In the genomic region with DNA sequence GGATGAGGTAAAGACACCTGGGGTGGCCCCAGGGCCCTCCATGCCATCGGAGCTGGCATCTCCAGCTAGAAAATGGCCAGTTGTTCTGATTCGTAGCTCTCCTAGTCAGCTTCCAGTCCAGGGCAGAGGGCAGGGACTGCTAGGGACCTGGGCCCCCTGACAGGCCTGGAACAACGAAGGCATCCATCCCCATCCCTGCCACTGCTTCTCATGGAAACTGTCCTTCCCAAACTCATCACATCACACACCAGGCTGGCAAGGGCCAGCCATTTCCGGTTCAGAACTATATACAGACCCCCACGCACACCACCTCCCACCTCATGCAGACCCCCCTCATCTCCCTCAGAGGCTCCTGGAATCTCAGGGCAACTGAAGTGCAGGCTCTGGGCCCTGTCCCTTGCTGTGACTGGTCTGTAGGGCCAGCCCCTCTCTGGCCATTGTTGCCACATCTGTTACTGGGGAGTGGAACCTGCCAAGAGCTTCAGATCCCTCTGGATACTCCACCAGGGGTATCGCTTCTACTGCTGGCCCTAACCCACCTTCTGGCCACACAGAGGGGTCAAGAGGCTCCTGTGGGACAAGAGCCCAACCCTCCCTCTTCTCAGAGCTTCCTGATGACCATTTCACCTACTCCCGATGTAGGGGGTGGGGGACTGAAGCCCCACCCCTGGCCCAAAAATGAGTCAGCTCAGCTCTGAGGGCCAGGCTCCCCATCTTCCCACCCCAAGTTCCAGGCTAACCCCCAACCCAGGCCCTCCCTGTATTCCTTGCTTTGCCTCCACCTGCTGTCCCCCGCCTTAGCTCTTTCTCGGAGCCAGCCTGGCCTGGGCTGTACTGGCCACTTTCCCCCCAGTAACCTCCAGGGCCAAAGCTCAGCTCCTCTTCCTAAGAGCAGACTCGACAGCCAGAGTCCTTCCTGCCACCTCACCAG, we compare ENCODE assay signal across 11 cellular contexts. TPM values are rescaled to one million over a fixed set of nuclear protein-coding genes. Genes with fewer than 3 reads are reported as not detected.
DNase-seq lines count a peak whose midpoint lies in the region; ATAC-seq and TF ChIP-seq lines count a peak whose summit lies in the region.
"Had no signal": no experiment of that assay in that cellular context is flagged by ENCODE, and none has a peak within 500 bp of the region (broad histone marks: within the 10 kb centered on the region; RNA-seq: fewer than 3 reads in every experiment).

No MANE protein-coding gene starts in this region.

- H2BK5ac ChIP-seq in H9 (ENCODE audit: insufficient read length, low read length), result no peak overlapping the region

- no peaks in the 10 kb centered on the region for H3K79me1 ChIP-seq in H9 (ENCODE audit: insufficient read depth, low read depth, low read length, poor library complexity, severe bottlenecking)

- no peak overlapping the region for H2AK5ac ChIP-seq in H9 (ENCODE audit: insufficient read length, low read length)

- no peak overlapping the region for H3K23ac ChIP-seq in H9 (ENCODE audit: insufficient read length, low read depth, low read length)

- H4K20me1 ChIP-seq in H9 (ENCODE audit: control insufficient read depth, insufficient read depth, insufficient read length), result peaks cover 2% of the 10 kb centered on the region

- no peak overlapping the region for H3K4me2 ChIP-seq in H9 (ENCODE audit: insufficient read depth, insufficient read length, low read length)

- H3K23me2 ChIP-seq in H9 (ENCODE audit: insufficient read length, low read depth, low read length, poor library complexity, severe bottlenecking), result peaks cover 22% of the 10 kb centered on the region

- no peak overlapping the region for H2BK120ac ChIP-seq in H9 (ENCODE audit: low read depth, low read length, poor library complexity, severe bottlenecking)

- H4K5ac ChIP-seq in H9 (ENCODE audit: insufficient read length, low read depth, low read length), result no peak overlapping the region

- no peak overlapping the region for H2BK15ac ChIP-seq in H9 (ENCODE audit: low read depth, low read length)

- no peak overlapping the region for H2AFZ ChIP-seq in H9 (ENCODE audit: low read length)

- H3K9me3 Mint-ChIP-seq in CD4-positive, alpha-beta T cell, result no peaks in the 10 kb centered on the region
- no peaks in the 10 kb centered on the region for H3K9me3 Mint-ChIP-seq in H9
- no peaks in the 10 kb centered on the region for H3K9me3 Mint-ChIP-seq in activated naive CD4-positive, alpha-beta T cell treated with anti-CD3 and anti-CD28 coated beads, Interleukin-2, amount 50 U/mL, for 72 hours
- H3K9me3 Mint-ChIP-seq in natural killer cell treated with Interleukin-12 subunit alpha and Interleukin-12 subunit beta and Interleukin-15 and Interleukin-18, amount 100 ng/mL, for 72 hours, result no peaks in the 10 kb centered on the region

- H3K27me3 ChIP-seq in CD4-positive, alpha-beta T cell (ENCODE audit: control insufficient read depth, insufficient read depth, low read length), result peaks cover 6% of the 10 kb centered on the region
- H3K27me3 ChIP-seq in H9 (ENCODE audit: insufficient read depth, low read length) (peaks cover 8% of the 10 kb centered on the region), ascending aorta (no peaks in the 10 kb centered on the region)

- no peak for DNase-seq in CD4-positive, alpha-beta T cell
- DNase-seq in H9 (no peak), ascending aorta (ENCODE audit: low spot score in 2 of 2) (no peak), AML-193 (lab: John Stamatoyannopoulos, UW) (no peak), NCI-H2029 treated with DMSO at 0.1 percent for 48 hours (lab: John Stamatoyannopoulos, UW) (no peak), SKM-1 (lab: John Stamatoyannopoulos, UW; ENCODE audit: unreplicated experiment) (no peak)
- no peak for DNase-seq in activated naive CD4-positive, alpha-beta T cell treated with anti-CD3 and anti-CD28 coated beads, Interleukin-2, amount 50 U/mL, for 72 hours (ENCODE audit: low spot score in 2 of 2)
- no peak for DNase-seq in natural killer cell treated with Interleukin-12 subunit alpha and Interleukin-12 subunit beta and Interleukin-15 and Interleukin-18, amount 100 ng/mL, for 72 hours (ENCODE audit: low spot score)
- DNase-seq: amygdala, lower lobe of right lung, NCI-H146 had no signal

- H3K18ac ChIP-seq in H9 (ENCODE audit: insufficient read length, low read depth, low read length), result no peak overlapping the region

- no peak overlapping the region for H4K91ac ChIP-seq in H9 (ENCODE audit: insufficient read length, low read depth, low read length)

- H3K4ac ChIP-seq in H9 (ENCODE audit: low read depth, low read length), result no peak overlapping the region

- no peak for TF ChIP-seq CTCF in CD4-positive, alpha-beta T cell (IDR thresholded peaks at IDR 0.05)
- TF ChIP-seq CTCF in H9 (conservative IDR thresholded peaks at IDR 0.05) (no peak), ascending aorta (IDR thresholded peaks at IDR 0.05) (no peak)

- peaks cover 3% of the 10 kb centered on the region; the same call in 1 of the 2 replicates for H3K4me1 ChIP-seq in H9 (ENCODE audit: insufficient read depth, low read length)
- peaks cover 3 to 28% of the 10 kb centered on the region in 2 donors for H3K4me1 ChIP-seq in ascending aorta

- H3K14ac ChIP-seq in H9 (ENCODE audit: insufficient read depth, low read length), result no peak overlapping the region

- peaks cover 48% of the 10 kb centered on the region for H3K4me1 Mint-ChIP-seq in CD4-positive, alpha-beta T cell (ENCODE audit: low read depth)
- H3K4me1 Mint-ChIP-seq in H9, result peaks cover 14 to 45% of the 10 kb centered on the region in 2 experiments
- peaks cover 40 to 49% of the 10 kb centered on the region in 2 donors for H3K4me1 Mint-ChIP-seq in natural killer cell treated with Interleukin-12 subunit alpha and Interleukin-12 subunit beta and Interleukin-15 and Interleukin-18, amount 100 ng/mL, for 72 hours (ENCODE audit: low read depth in 2 of 2)

- H3K36me3 ChIP-seq in ascending aorta, result no peaks in the 10 kb centered on the region
- H3K36me3 ChIP-seq: lower lobe of right lung had no signal

- no peak overlapping the region for H3T11ph ChIP-seq in H9 (ENCODE audit: low read length)

- H2BK12ac ChIP-seq in H9 (ENCODE audit: insufficient read length, low read depth, low read length), result no peak overlapping the region

- no peak overlapping the region for H2BK20ac ChIP-seq in H9 (ENCODE audit: low read depth, low read length, poor library complexity, severe bottlenecking)

- no peak overlapping the region for H3K4me3 ChIP-seq in ascending aorta

- no peak overlapping the region for H4K8ac ChIP-seq in H9 (replicated peaks; ENCODE audit: insufficient read length, low read depth, low read length)

- CTCF ChIA-PET in CD4-positive, alpha-beta T cell (lab: Charles Lee), result no interaction called here

- H3K27ac Mint-ChIP-seq in CD4-positive, alpha-beta T cell, result peak overlapping the region; percentile 66
- peak overlapping the region; percentile 34 to 81 (median 37); a peak in 2 of 7 replicates for H3K27ac Mint-ChIP-seq in H9
- H3K27ac Mint-ChIP-seq in activated naive CD4-positive, alpha-beta T cell treated with anti-CD3 and anti-CD28 coated beads, Interleukin-2, amount 50 U/mL, for 72 hours, result peak overlapping the region; percentile 94 to 98
- peak overlapping the region; percentile 97 to 100 for H3K27ac Mint-ChIP-seq in natural killer cell treated with Interleukin-12 subunit alpha and Interleukin-12 subunit beta and Interleukin-15 and Interleukin-18, amount 100 ng/mL, for 72 hours

- intact Hi-C loops in CD4-positive, alpha-beta T cell (cut with DNase I, micrococcal nuclease), result loop anchor here in 1 of 2 experiments (5.0 kb wide), 1 partner anchor 49 kb away; the partner anchor contains the start of gene PAIP2
- intact Hi-C loops in ascending aorta (cut with DNase I), result no loop called here

- no peak overlapping the region for H3K27ac ChIP-seq in CD4-positive, alpha-beta T cell (ENCODE audit: low read depth, low read length)
- H3K27ac ChIP-seq in H9 (ENCODE audit: insufficient read length, low read depth, low read length), result no peak overlapping the region
- no peak overlapping the region for H3K27ac ChIP-seq in ascending aorta

- no peak overlapping the region for H3K9ac ChIP-seq in H9 (ENCODE audit: extremely low read depth, insufficient read length, low read length)

- no peak for ATAC-seq in CD4-positive, alpha-beta T cell (ENCODE audit: poor library complexity)
- ATAC-seq in activated naive CD4-positive, alpha-beta T cell treated with anti-CD3 and anti-CD28 coated beads, Interleukin-2, amount 50 U/mL, for 72 hours, result no peak
- no peak for ATAC-seq in natural killer cell treated with Interleukin-12 subunit alpha and Interleukin-12 subunit beta and Interleukin-15 and Interleukin-18, amount 100 ng/mL, for 72 hours
- ATAC-seq: lower lobe of right lung had no signal

- H3K27me3 Mint-ChIP-seq in CD4-positive, alpha-beta T cell, result no peaks in the 10 kb centered on the region
- peaks cover 31% of the 10 kb centered on the region for H3K27me3 Mint-ChIP-seq in H9 (ENCODE audit: low read depth)
- H3K27me3 Mint-ChIP-seq in natural killer cell treated with Interleukin-12 subunit alpha and Interleukin-12 subunit beta and Interleukin-15 and Interleukin-18, amount 100 ng/mL, for 72 hours, result no peaks in the 10 kb centered on the region

- H3K9me3 ChIP-seq in CD4-positive, alpha-beta T cell (ENCODE audit: control insufficient read depth, low read length), result no peaks in the 10 kb centered on the region
- H3K9me3 ChIP-seq in H9 (ENCODE audit: control insufficient read depth, low read depth, low read length), result no peaks in the 10 kb centered on the region
- H3K9me3 ChIP-seq in ascending aorta, result no peaks in the 10 kb centered on the region
- H3K9me3 ChIP-seq: lower lobe of right lung had no signal

- H3K4me3 Mint-ChIP-seq in CD4-positive, alpha-beta T cell, result peak overlapping the region; percentile 91
- peak overlapping the region in 1 of 2 experiments; percentile 60; a peak in 2 of 5 replicates for H3K4me3 Mint-ChIP-seq in H9
- peak overlapping the region; percentile 97 for H3K4me3 Mint-ChIP-seq in natural killer cell treated with Interleukin-12 subunit alpha and Interleukin-12 subunit beta and Interleukin-15 and Interleukin-18, amount 100 ng/mL, for 72 hours

- H3K56ac ChIP-seq in H9 (ENCODE audit: insufficient read length, low read depth, low read length), result no peak overlapping the region

- POLR2A ChIA-PET in CD4-positive, alpha-beta T cell (lab: Charles Lee), result interaction anchor here (1.1 to 3.6 kb wide), 3 partner anchors 13 to 174 kb away, joined by 3 to 21 read pairs (median 11); partner anchors contain the start of genes PAIP2 and SPATA24

- WGBS in H9 (ENCODE audit: extremely low coverage, insufficient read length, low lambda C conversion rate), result no CpG with 5 or more reads among the region's 10 CpGs

- H3K36me3 Mint-ChIP-seq in CD4-positive, alpha-beta T cell (ENCODE audit: low read depth), result no peaks in the 10 kb centered on the region
- no peaks in the 10 kb centered on the region; a peak in 1 of 7 replicates for H3K36me3 Mint-ChIP-seq in H9 (ENCODE audit: insufficient read depth in 1 of 3, low read depth in 3 of 3)
- peaks cover 17% of the 10 kb centered on the region in 2 donors for H3K36me3 Mint-ChIP-seq in activated naive CD4-positive, alpha-beta T cell treated with anti-CD3 and anti-CD28 coated beads, Interleukin-2, amount 50 U/mL, for 72 hours
- H3K36me3 Mint-ChIP-seq in natural killer cell treated with Interleukin-12 subunit alpha and Interleukin-12 subunit beta and Interleukin-15 and Interleukin-18, amount 100 ng/mL, for 72 hours, result no peaks in the 10 kb centered on the region

- no peaks in the 10 kb centered on the region for H3K79me2 ChIP-seq in H9 (ENCODE audit: insufficient read depth, low read length)

RNA-seq across cellular contexts. Expression of gene MZB1, which starts 1.2 kb away (rescaled TPM):
- under 1 TPM; 0.42 to 0.63 TPM for total RNA-seq in CD4-positive, alpha-beta T cell
- 0.31 and 0.48 TPM in 2 replicates for total RNA-seq in H9 (2021)
- total RNA-seq in activated naive CD4-positive, alpha-beta T cell treated with anti-CD3 and anti-CD28 coated beads, Interleukin-2, amount 50 U/mL, for 72 hours, result 10 to 100 TPM; 14.2 to 24.1 TPM
- total RNA-seq in natural killer cell treated with Interleukin-12 subunit alpha and Interleukin-12 subunit beta and Interleukin-15 and Interleukin-18, amount 100 ng/mL, for 72 hours, result 10 to 100 TPM; 10.3 to 27.6 TPM
- total RNA-seq in ascending aorta, result 8.0 TPM

RNA-seq across cellular contexts. Expression of gene PROB1, which starts 4.0 kb away (rescaled TPM):
- under 1 TPM; 0.25 to 0.41 TPM for total RNA-seq in CD4-positive, alpha-beta T cell
- total RNA-seq in H9 (2021) (3.3 and 3.4 TPM in 2 replicates), ascending aorta (4.3 TPM)
- 1 to 10 TPM; 3.3 to 4.3 TPM for total RNA-seq in activated naive CD4-positive, alpha-beta T cell treated with anti-CD3 and anti-CD28 coated beads, Interleukin-2, amount 50 U/mL, for 72 hours
- total RNA-seq in natural killer cell treated with Interleukin-12 subunit alpha and Interleukin-12 subunit beta and Interleukin-15 and Interleukin-18, amount 100 ng/mL, for 72 hours, result 1 to 10 TPM; 3.4 to 6.6 TPM

RNA-seq across cellular contexts. Expression of gene SLC23A1, which starts 7.8 kb away (rescaled TPM):
- total RNA-seq in CD4-positive, alpha-beta T cell, result not detected
- total RNA-seq in H9 (2021) (not detected in 2 replicates), ascending aorta (not detected)
- 1 to 10 TPM in 1 of 2 donors, under 1 TPM in 1; 0.25 to 2.3 TPM for total RNA-seq in activated naive CD4-positive, alpha-beta T cell treated with anti-CD3 and anti-CD28 coated beads, Interleukin-2, amount 50 U/mL, for 72 hours
- under 1 TPM; 0.36 to 0.78 TPM for total RNA-seq in natural killer cell treated with Interleukin-12 subunit alpha and Interleukin-12 subunit beta and Interleukin-15 and Interleukin-18, amount 100 ng/mL, for 72 hours

RNA-seq across cellular contexts. Expression of gene SPATA24, which starts 13.0 kb away (rescaled TPM):
- 1 to 10 TPM; 3.0 to 3.9 TPM for total RNA-seq in CD4-positive, alpha-beta T cell
- total RNA-seq in H9 (2021) (12.9 and 13.0 TPM in 2 replicates), ascending aorta (not detected)
- 1 to 10 TPM; 6.8 to 8.9 TPM for total RNA-seq in activated naive CD4-positive, alpha-beta T cell treated with anti-CD3 and anti-CD28 coated beads, Interleukin-2, amount 50 U/mL, for 72 hours
- 1 to 10 TPM; 6.4 to 7.2 TPM for total RNA-seq in natural killer cell treated with Interleukin-12 subunit alpha and Interleukin-12 subunit beta and Interleukin-15 and Interleukin-18, amount 100 ng/mL, for 72 hours

RNA-seq across cellular contexts. Expression of gene DNAJC18, which starts 48.4 kb away (rescaled TPM):
- 1 to 10 TPM; 7.5 to 8.7 TPM for total RNA-seq in CD4-positive, alpha-beta T cell
- total RNA-seq in H9 (2021) (25.4 and 26.5 TPM in 2 replicates), ascending aorta (8.4 TPM)
- 10 to 100 TPM; 13.5 to 47.3 TPM for total RNA-seq in activated naive CD4-positive, alpha-beta T cell treated with anti-CD3 and anti-CD28 coated beads, Interleukin-2, amount 50 U/mL, for 72 hours
- total RNA-seq in natural killer cell treated with Interleukin-12 subunit alpha and Interleukin-12 subunit beta and Interleukin-15 and Interleukin-18, amount 100 ng/mL, for 72 hours, result 10 to 100 TPM; 11.9 to 12.6 TPM

Comparison
In these comparisons a context has a peak if more than half of its experiments do, and no peak if none do; other contexts are left out.
1. H3K27ac Mint-ChIP-seq: peak in every context shown above with its lines; median percentile 98 in natural killer cell treated with Interleukin-12 subunit alpha and Interleukin-12 subunit beta and Interleukin-15 and Interleukin-18, amount 100 ng/mL, for 72 hours; 96 in activated naive CD4-positive, alpha-beta T cell treated with anti-CD3 and anti-CD28 coated beads, Interleukin-2, amount 50 U/mL, for 72 hours; 66 in CD4-positive, alpha-beta T cell; 37 in H9.